Comparison of ENCODE assay signal across 8 cellular contexts in genomic region chr18:2572892-2573291, GRCh38. TPM values are rescaled to one million over a fixed set of nuclear protein-coding genes. Genes with fewer than 3 reads are reported as not detected.
DNase-seq lines count a peak whose midpoint lies in the region; ATAC-seq and TF ChIP-seq lines count a peak whose summit lies in the region.

No MANE protein-coding gene starts in this region.

- BruUV-seq in mammary epithelial cell (replicated peaks; lab: Mats Ljungman, UMichigan): no TSS peak

- TF ChIP-seq POLR2A in NB4 (IDR thresholded peaks at IDR 0.05; ENCODE audit: extremely low read depth, insufficient read length): no peak

- H3K9ac ChIP-seq in mammary epithelial cell (ENCODE audit: insufficient read depth, low read length): peak overlapping the region; percentile 99

- peaks cover 85% of the 10 kb centered on the region for H3K79me2 ChIP-seq in mammary epithelial cell (ENCODE audit: insufficient read depth, low read length)

- H3K27ac Mint-ChIP-seq in nephron progenitor cell: no peak overlapping the region

- WGBS in mammary epithelial cell (ENCODE audit: low coverage, missing lambda C conversion rate): 43% methylated on average over 5 of the region's 5 CpGs

- peaks cover 14% of the 10 kb centered on the region for H3K36me3 ChIP-seq in mammary epithelial cell (ENCODE audit: insufficient read depth, low read length)

- H3K27me3 Mint-ChIP-seq in nephron progenitor cell (ENCODE audit: low read depth, poor library complexity): no peaks in the 10 kb centered on the region

- intact Hi-C loops in mammary epithelial cell (cut with micrococcal nuclease): loop anchor here (5.0 to 10.0 kb wide), 2 partner anchors 142 to 674 kb away; partner anchors contain the start of gene MYL12A

- H3K27ac ChIP-seq in mammary epithelial cell (ENCODE audit: insufficient read depth, low read depth, low read length): peak overlapping the region; percentile 98

- peak overlapping the region; percentile 85 for H3K4me2 ChIP-seq in mammary epithelial cell (ENCODE audit: insufficient read depth, low read depth, low read length)

- peaks cover 22% of the 10 kb centered on the region for H3K36me3 Mint-ChIP-seq in nephron progenitor cell (ENCODE audit: low read depth)

- TF ChIP-seq CTCF in NB4 (IDR thresholded peaks at IDR 0.05; ENCODE audit: low read depth, low read length): no peak
- TF ChIP-seq CTCF in mammary epithelial cell (conservative IDR thresholded peaks at IDR 0.05 in 1 of 2, IDR thresholded peaks at IDR 0.05 in 1 of 2; ENCODE audit: extremely low read depth in 1 of 2, insufficient read depth in 1 of 2, low read depth in 1 of 2, low read length in 2 of 2): no peak
- no peak for TF ChIP-seq CTCF in nephron progenitor cell (IDR thresholded peaks at IDR 0.05)

- peak overlapping the region; percentile 96 for H3K4me3 Mint-ChIP-seq in nephron progenitor cell

- no peaks in the 10 kb centered on the region for H4K20me1 ChIP-seq in mammary epithelial cell (ENCODE audit: insufficient read depth, low read length)

- no peak for ATAC-seq in GM18498 (IDR thresholded peaks at IDR 0.05; ENCODE audit: unreplicated experiment)

- H3K9me3 ChIP-seq in mammary epithelial cell (replicated peaks; ENCODE audit: insufficient read depth, low read length): no peaks in the 10 kb centered on the region

- H3K4me1 Mint-ChIP-seq in nephron progenitor cell: peaks cover 47% of the 10 kb centered on the region

- peak overlapping the region; percentile 40 for H2AFZ ChIP-seq in mammary epithelial cell (ENCODE audit: low read depth, low read length)

- no peaks in the 10 kb centered on the region for H3K9me3 Mint-ChIP-seq in nephron progenitor cell

- CTCF ChIA-PET in mammary epithelial cell (lab: Charles Lee; ENCODE audit: low non-redundant PET): no interaction called here

- H3K27me3 ChIP-seq in mammary epithelial cell (ENCODE audit: insufficient read depth, low read length): no peaks in the 10 kb centered on the region

- DNase-seq in DMS53 (lab: John Stamatoyannopoulos, UW) (peak; percentile 21), DMS53 treated with DMSO at 0.1 percent for 48 hours (lab: John Stamatoyannopoulos, UW; ENCODE audit: unreplicated experiment) (no peak), NB4 (ENCODE audit: low read depth) (no peak), mammary epithelial cell (no peak), nephron progenitor cell (no peak), HCEC 1CT (no peak), NOMO-1 treated with dmso at 0.1 percent for 144 hours (lab: John Stamatoyannopoulos, UW; ENCODE audit: unreplicated experiment) (no peak)

- H3K4me3 ChIP-seq in NB4 (ENCODE audit: low read depth, low read length) (peak overlapping the region; percentile 92), mammary epithelial cell (replicated peaks in 1 of 3; ENCODE audit: insufficient read depth in 1 of 3, low read depth in 2 of 3, low read length in 3 of 3) (peak overlapping the region; percentile 81 to 97 (median 87))

- in situ Hi-C loops in mammary epithelial cell (cut with MboI; ENCODE audit: low sequenced_read_pairs in 2 of 2): loop anchor here in 1 of 2 donors (25.0 kb wide), 1 partner anchor 1711 kb away; no protein-coding TSS in a partner anchor

- dilution Hi-C loops in mammary epithelial cell (cut with HindIII; ENCODE audit: low sequenced_read_pairs): loop anchor here (5.0 kb wide), 1 partner anchor 84 kb away; the partner anchor contains the start of gene SMCHD1

- peaks cover 10% of the 10 kb centered on the region for H3K4me1 ChIP-seq in mammary epithelial cell (ENCODE audit: insufficient read depth, low read length)

RNA-seq across cellular contexts. Expression of gene NDC80, which starts 1.5 kb away (rescaled TPM):
- total RNA-seq in mammary epithelial cell: 10 to 100 TPM in 1 of 2 donors, 1 to 10 TPM in 1; 1.7 to 29.8 TPM
- polyA plus RNA-seq in mammary epithelial cell: 16.9 TPM
- 5.4 TPM for polyA minus RNA-seq in mammary epithelial cell

RNA-seq across cellular contexts. Expression of gene METTL4, which starts 1.6 kb away (rescaled TPM):
- total RNA-seq in mammary epithelial cell: 10 to 100 TPM in 1 of 2 donors, 1 to 10 TPM in 1; 8.2 to 14.5 TPM
- polyA plus RNA-seq in mammary epithelial cell: 6.1 TPM
- 2.6 TPM for polyA minus RNA-seq in mammary epithelial cell
